19 cellular contexts compared by ENCODE assay signal in genomic region chr15:74377831-74378766, GRCh38. TPM values are rescaled to one million over a fixed set of nuclear protein-coding genes. Genes with fewer than 3 reads are reported as not detected.
DNase-seq lines count a peak whose midpoint lies in the region; ATAC-seq and TF ChIP-seq lines count a peak whose summit lies in the region.
"Had no signal": no experiment of that assay in that cellular context is flagged by ENCODE, and none has a peak within 500 bp of the region (broad histone marks: within the 10 kb centered on the region; RNA-seq: fewer than 3 reads in every experiment).

No MANE protein-coding gene starts in this region.

- H3K4me3 ChIP-seq in epithelial cell of esophagus (ENCODE audit: low read length) (no peak overlapping the region), MM.1S (ENCODE audit: low read length) (no peak overlapping the region)
- H3K4me3 ChIP-seq: neural progenitor cell, psoas muscle, SK-N-MC, skin epidermis, upper lobe of left lung had no signal

- no peak overlapping the region for H2AFZ ChIP-seq in MM.1S (ENCODE audit: low read length)
- H2AFZ ChIP-seq: neural progenitor cell had no signal

- TF ChIP-seq CTCF in epithelial cell of esophagus (IDR thresholded peaks at IDR 0.05; ENCODE audit: insufficient read depth, low read depth, low read length, missing control alignments), result no peak
- no peak for TF ChIP-seq CTCF in MM.1S (IDR thresholded peaks at IDR 0.05; ENCODE audit: low read length)

- no peaks in the 10 kb centered on the region for H4K20me1 ChIP-seq in MM.1S (ENCODE audit: insufficient read depth, low read length)

- peaks cover 25% of the 10 kb centered on the region for H3K4me1 ChIP-seq in MM.1S (ENCODE audit: low read length)
- H3K4me1 ChIP-seq: neural progenitor cell, psoas muscle had no signal

- no peaks in the 10 kb centered on the region for H3K9me2 ChIP-seq in MM.1S (replicated peaks; ENCODE audit: insufficient read depth, low read length)

- no peaks in the 10 kb centered on the region for H3K9me3 Mint-ChIP-seq in activated naive CD4-positive, alpha-beta T cell treated with anti-CD3 and anti-CD28 coated beads, Interleukin-2, amount 50 U/mL, for 24 hours
- H3K9me3 Mint-ChIP-seq in activated naive CD4-positive, alpha-beta T cell treated with anti-CD3 and anti-CD28 coated beads, Interleukin-2, amount 50 U/mL, for 72 hours, result no peaks in the 10 kb centered on the region
- H3K9me3 Mint-ChIP-seq in stimulated activated memory B cell treated with anti-CD40 and anti-IgM and Interleukin-4, amounts not matched to agents 10 μg/mL and 1 μg/mL and 100 μg/mL, for 72 hours, result no peaks in the 10 kb centered on the region
- H3K9me3 Mint-ChIP-seq: brain, neural progenitor cell had no signal

- peak overlapping the region; percentile 51 for H3K4me3 Mint-ChIP-seq in activated naive CD4-positive, alpha-beta T cell treated with anti-CD3 and anti-CD28 coated beads, Interleukin-2, amount 50 U/mL, for 24 hours
- H3K4me3 Mint-ChIP-seq in stimulated activated memory B cell treated with anti-CD40 and anti-IgM and Interleukin-4, amounts not matched to agents 10 μg/mL and 1 μg/mL and 100 μg/mL, for 72 hours, result no peak overlapping the region
- H3K4me3 Mint-ChIP-seq: brain, neural progenitor cell had no signal

- H3K27me3 ChIP-seq in MM.1S (replicated peaks; ENCODE audit: insufficient read depth, low read length), result no peaks in the 10 kb centered on the region
- H3K27me3 ChIP-seq: upper lobe of left lung had no signal

- no peak overlapping the region for H3K27ac ChIP-seq in MM.1S (ENCODE audit: low read length)
- H3K27ac ChIP-seq: neural progenitor cell, psoas muscle, SK-N-MC, upper lobe of left lung had no signal

- ATAC-seq in activated naive CD4-positive, alpha-beta T cell treated with anti-CD3 and anti-CD28 coated beads, Interleukin-2, amount 50 U/mL, for 72 hours, result no peak
- no peak for ATAC-seq in stimulated activated memory B cell treated with anti-CD40 and anti-IgM and Interleukin-4, amounts not matched to agents 10 μg/mL and 1 μg/mL and 100 μg/mL, for 72 hours
- ATAC-seq in GM21529 (IDR thresholded peaks at IDR 0.05; ENCODE audit: unreplicated experiment), result no peak
- ATAC-seq: HCT116, left lobe of liver, psoas muscle had no signal

- H3K4me2 ChIP-seq in MM.1S (ENCODE audit: low read depth, low read length), result no peak overlapping the region
- H3K4me2 ChIP-seq: neural progenitor cell had no signal

- H3K9me3 ChIP-seq in MM.1S (replicated peaks; ENCODE audit: insufficient read depth, low read length), result no peaks in the 10 kb centered on the region
- H3K9me3 ChIP-seq: psoas muscle, upper lobe of left lung had no signal

- H3K4me1 Mint-ChIP-seq in activated naive CD4-positive, alpha-beta T cell treated with anti-CD3 and anti-CD28 coated beads, Interleukin-2, amount 50 U/mL, for 24 hours, result peaks cover 77% of the 10 kb centered on the region
- peaks cover 78% of the 10 kb centered on the region for H3K4me1 Mint-ChIP-seq in stimulated activated memory B cell treated with anti-CD40 and anti-IgM and Interleukin-4, amounts not matched to agents 10 μg/mL and 1 μg/mL and 100 μg/mL, for 72 hours

- H3K9ac ChIP-seq in MM.1S (ENCODE audit: low read length), result no peak overlapping the region
- H3K9ac ChIP-seq: neural progenitor cell had no signal

- no peaks in the 10 kb centered on the region for H3K36me3 ChIP-seq in MM.1S (replicated peaks; ENCODE audit: insufficient read depth, low read length)
- H3K36me3 ChIP-seq: neural progenitor cell, upper lobe of left lung had no signal

- no peaks in the 10 kb centered on the region for H3K79me2 ChIP-seq in MM.1S (ENCODE audit: low read length)

- H3K27ac Mint-ChIP-seq in activated naive CD4-positive, alpha-beta T cell treated with anti-CD3 and anti-CD28 coated beads, Interleukin-2, amount 50 U/mL, for 24 hours, result peak overlapping the region; percentile 79
- H3K27ac Mint-ChIP-seq in activated naive CD4-positive, alpha-beta T cell treated with anti-CD3 and anti-CD28 coated beads, Interleukin-2, amount 50 U/mL, for 72 hours, result peak overlapping the region in 1 of 2 donors; percentile 72
- H3K27ac Mint-ChIP-seq in stimulated activated memory B cell treated with anti-CD40 and anti-IgM and Interleukin-4, amounts not matched to agents 10 μg/mL and 1 μg/mL and 100 μg/mL, for 72 hours, result peak overlapping the region; percentile 83
- H3K27ac Mint-ChIP-seq: brain, neural progenitor cell had no signal

- no peak for DNase-seq in activated naive CD4-positive, alpha-beta T cell treated with anti-CD3 and anti-CD28 coated beads, Interleukin-2, amount 50 U/mL, for 72 hours (ENCODE audit: low spot score in 2 of 2)
- peak; percentile 22 for DNase-seq in NCI-H69 (lab: John Stamatoyannopoulos, UW)
- peak; percentile 45 for DNase-seq in epithelial cell of esophagus (ENCODE audit: low read depth)
- DNase-seq in MM.1S, result no peak
- DNase-seq: NCI-H2029 treated with DMSO at 0.1 percent for 48 hours; stimulated activated CD4-positive, alpha-beta T cell treated with anti-CD3 and anti-CD28 coated beads, Interleukin-2, amount 100 ng/mL, for 48 hours; upper lobe of left lung had no signal

- peaks cover 13% of the 10 kb centered on the region for H3F3A ChIP-seq in MM.1S (ENCODE audit: insufficient read depth, low read length)

- no peaks in the 10 kb centered on the region for H3K27me3 Mint-ChIP-seq in activated naive CD4-positive, alpha-beta T cell treated with anti-CD3 and anti-CD28 coated beads, Interleukin-2, amount 50 U/mL, for 24 hours
- no peaks in the 10 kb centered on the region for H3K27me3 Mint-ChIP-seq in stimulated activated memory B cell treated with anti-CD40 and anti-IgM and Interleukin-4, amounts not matched to agents 10 μg/mL and 1 μg/mL and 100 μg/mL, for 72 hours

- no peaks in the 10 kb centered on the region for H3K36me3 Mint-ChIP-seq in activated naive CD4-positive, alpha-beta T cell treated with anti-CD3 and anti-CD28 coated beads, Interleukin-2, amount 50 U/mL, for 24 hours
- no peaks in the 10 kb centered on the region for H3K36me3 Mint-ChIP-seq in activated naive CD4-positive, alpha-beta T cell treated with anti-CD3 and anti-CD28 coated beads, Interleukin-2, amount 50 U/mL, for 72 hours
- H3K36me3 Mint-ChIP-seq in stimulated activated memory B cell treated with anti-CD40 and anti-IgM and Interleukin-4, amounts not matched to agents 10 μg/mL and 1 μg/mL and 100 μg/mL, for 72 hours, result no peaks in the 10 kb centered on the region
- H3K36me3 Mint-ChIP-seq: brain, neural progenitor cell had no signal

RNA-seq across cellular contexts. Expression of gene CYP11A1, which starts 10.7 kb away (rescaled TPM):
- total RNA-seq in activated naive CD4-positive, alpha-beta T cell treated with anti-CD3 and anti-CD28 coated beads, Interleukin-2, amount 50 U/mL, for 72 hours, result under 1 TPM in 1 of 2 donors, not detected in 1; 0.59 TPM
- total RNA-seq: NCI-H460, RPMI7951 had no signal

RNA-seq across cellular contexts. Expression of gene SEMA7A, which starts 55.7 kb away (rescaled TPM):
- total RNA-seq in activated naive CD4-positive, alpha-beta T cell treated with anti-CD3 and anti-CD28 coated beads, Interleukin-2, amount 50 U/mL, for 72 hours, result 10 to 100 TPM; 47.8 to 53.6 TPM

Comparison
In these comparisons a context has a peak if more than half of its experiments do, and no peak if none do; other contexts are left out.
1. DNase-seq: peak in NCI-H69 (single experiment) and epithelial cell of esophagus (single experiment); none in activated naive CD4-positive, alpha-beta T cell treated with anti-CD3 and anti-CD28 coated beads, Interleukin-2, amount 50 U/mL, for 72 hours (0 of 2) and MM.1S (single experiment).